Comparison of ENCODE assay signal across 19 cellular contexts in the genomic region with DNA sequence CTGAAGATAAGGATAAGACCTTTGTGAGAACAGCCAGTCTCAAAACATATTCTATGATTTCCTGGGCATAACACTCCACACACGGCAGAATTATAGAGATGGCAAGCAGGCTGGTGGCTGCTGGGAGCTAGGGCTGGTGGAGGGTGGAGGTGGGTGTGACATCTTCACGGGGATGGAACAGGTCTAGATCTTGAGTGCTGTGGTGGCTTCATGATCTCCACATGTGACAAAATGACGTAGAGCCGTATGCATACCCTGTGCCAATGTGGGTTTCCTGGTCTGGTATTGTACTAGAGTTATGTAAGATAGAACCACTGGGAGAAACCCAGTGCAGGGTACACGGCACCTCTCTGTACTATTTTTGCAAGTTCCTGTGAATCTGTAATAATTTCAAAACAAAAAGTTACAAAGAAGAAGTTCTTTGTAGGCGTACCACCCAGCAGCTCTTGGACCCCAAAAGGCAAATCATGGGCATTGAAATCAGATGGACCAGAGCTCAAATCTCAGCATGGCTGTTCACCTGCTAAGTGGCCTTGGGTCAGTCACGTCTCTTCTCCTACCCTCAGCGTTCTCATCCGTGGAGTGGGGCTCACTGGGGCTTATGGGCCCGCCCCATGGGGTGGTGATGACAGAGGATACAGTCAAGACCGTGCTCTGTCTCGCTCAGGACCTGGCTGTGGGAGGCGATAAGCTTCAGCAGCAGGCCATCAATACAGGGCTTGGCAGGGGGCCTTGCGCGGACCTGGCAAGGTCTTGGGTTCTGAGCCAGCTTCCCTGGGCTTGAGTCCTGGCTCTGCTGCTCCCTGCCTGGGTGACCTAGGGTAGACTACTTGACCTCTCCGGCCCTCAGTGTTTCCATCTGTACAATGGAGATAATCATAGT.
DNase-seq lines count a peak whose midpoint lies in the region; ATAC-seq and TF ChIP-seq lines count a peak whose summit lies in the region.
"Had no signal": no experiment of that assay in that cellular context is flagged by ENCODE, and none has a peak within 500 bp of the region (broad histone marks: within the 10 kb centered on the region; RNA-seq: fewer than 3 reads in every experiment).

No MANE protein-coding gene starts in this region.

- no peak overlapping the region for H3K27ac Mint-ChIP-seq in effector memory CD8-positive, alpha-beta T cell
- H3K27ac Mint-ChIP-seq in activated CD4-positive, alpha-beta T cell treated with anti-CD3 and anti-CD28 coated beads, Interleukin-2, amount 10 ng/mL, durations not matched to agents 24 days and 14 days: no peak overlapping the region
- H3K27ac Mint-ChIP-seq: activated naive CD4-positive, alpha-beta T cell treated with anti-CD3 and anti-CD28 coated beads, Interleukin-2, amount 10 ng/mL, durations not matched to agents 7 days and 5 days had no signal

- peak; percentile 16 for DNase-seq in activated CD4-positive, CD25-positive, alpha-beta regulatory T cell treated with anti-CD3 and anti-CD28 coated beads, Interleukin-2, amount 50 U/mL, for 72 hours
- DNase-seq in effector memory CD8-positive, alpha-beta T cell: no peak
- DNase-seq in osteoblast (ENCODE audit: insufficient read length, low spot score, missing footprints): peak; percentile 60
- peak; percentile 35 for DNase-seq in upper lobe of right lung
- no peak for DNase-seq in activated CD4-positive, alpha-beta T cell treated with anti-CD3 and anti-CD28 coated beads, Interleukin-2, amount 10 ng/mL, durations not matched to agents 24 days and 14 days
- no peak for DNase-seq in mesendoderm
- DNase-seq: activated naive CD4-positive, alpha-beta T cell treated with anti-CD3 and anti-CD28 coated beads, Interleukin-2, amount 10 ng/mL, durations not matched to agents 7 days and 5 days; activated T-cell treated with anti-CD3 and anti-CD28 coated beads for 4 hours; foreskin fibroblast; hypothalamus; NCI-H82; SJCRH30; stimulated activated CD4-positive, alpha-beta T cell treated with anti-CD3 and anti-CD28 coated beads, Interleukin-1b, Interleukin-23, amount 100 ng/mL, for 48 hours had no signal

- intact Hi-C loops in upper lobe of right lung (cut with DNase I): no loop called here
- intact Hi-C loops in activated CD4-positive, alpha-beta T cell treated with anti-CD3 and anti-CD28 coated beads, Interleukin-2, amount 10 ng/mL, durations not matched to agents 24 days and 14 days (cut with micrococcal nuclease): no loop called here

- peaks cover 5 to 8% of the 10 kb centered on the region in 2 donors for H3K4me1 Mint-ChIP-seq in effector memory CD8-positive, alpha-beta T cell (ENCODE audit: low read depth in 2 of 2)
- no peaks in the 10 kb centered on the region for H3K4me1 Mint-ChIP-seq in activated CD4-positive, alpha-beta T cell treated with anti-CD3 and anti-CD28 coated beads, Interleukin-2, amount 10 ng/mL, durations not matched to agents 24 days and 14 days
- H3K4me1 Mint-ChIP-seq: activated naive CD4-positive, alpha-beta T cell treated with anti-CD3 and anti-CD28 coated beads, Interleukin-2, amount 10 ng/mL, durations not matched to agents 7 days and 5 days had no signal

- no peak overlapping the region for H3K23ac ChIP-seq in mesendoderm (ENCODE audit: low read length)

- no peak for TF ChIP-seq CTCF in osteoblast (IDR thresholded peaks at IDR 0.05; ENCODE audit: extremely low read depth, low read depth, low read length)
- no peak for TF ChIP-seq CTCF in upper lobe of right lung (IDR thresholded peaks at IDR 0.05)

- H2BK15ac ChIP-seq in mesendoderm (replicated peaks; ENCODE audit: low read depth): no peak overlapping the region

- H3K4me2 ChIP-seq in osteoblast (ENCODE audit: insufficient read depth, low read length) (no peak overlapping the region), mesendoderm (ENCODE audit: low read length) (no peak overlapping the region)

- no peak for ATAC-seq in activated CD4-positive, CD25-positive, alpha-beta regulatory T cell treated with anti-CD3 and anti-CD28 coated beads, Interleukin-2, amount 50 U/mL, for 24 hours
- peak; percentile 33 for ATAC-seq in effector memory CD8-positive, alpha-beta T cell (replicated peaks)
- no peak for ATAC-seq in upper lobe of right lung
- no peak for ATAC-seq in GM21390 (IDR thresholded peaks at IDR 0.05; ENCODE audit: unreplicated experiment)
- ATAC-seq: HCT116, right lobe of liver had no signal

- H3K9me3 ChIP-seq in osteoblast (ENCODE audit: low read depth, low read length) (peaks cover 3% of the 10 kb centered on the region), upper lobe of right lung (no peaks in the 10 kb centered on the region)
- H3K9me3 ChIP-seq: ascending aorta, neutrophil, right lobe of liver, SJCRH30 had no signal

- no peak overlapping the region for H4K8ac ChIP-seq in mesendoderm (ENCODE audit: low read depth, low read length)

- H3K79me2 ChIP-seq in osteoblast (ENCODE audit: insufficient read depth, low read length) (no peaks in the 10 kb centered on the region), mesendoderm (ENCODE audit: control insufficient read depth, insufficient read depth, low read length) (no peaks in the 10 kb centered on the region)

- no peaks in the 10 kb centered on the region for H3K79me1 ChIP-seq in mesendoderm (ENCODE audit: low read length)

- H3K56ac ChIP-seq in mesendoderm (ENCODE audit: low read length): no peak overlapping the region

- H3K36me3 ChIP-seq in osteoblast (ENCODE audit: insufficient read depth, low read length) (no peaks in the 10 kb centered on the region), upper lobe of right lung (no peaks in the 10 kb centered on the region), mesendoderm (ENCODE audit: control insufficient read depth, insufficient read depth, low read length) (no peaks in the 10 kb centered on the region)
- H3K36me3 ChIP-seq: ascending aorta, neutrophil, right lobe of liver, SJCRH30 had no signal

- H3K4ac ChIP-seq in mesendoderm (ENCODE audit: low read depth, low read length): no peak overlapping the region

- no peak overlapping the region for H2BK120ac ChIP-seq in mesendoderm (ENCODE audit: low read depth, low read length)

- no peak overlapping the region for H3K9ac ChIP-seq in mesendoderm (ENCODE audit: low read length)

- H2AK5ac ChIP-seq in mesendoderm (ENCODE audit: low read length): no peak overlapping the region

- peaks cover 63 to 90% of the 10 kb centered on the region in 2 donors for H3K27me3 Mint-ChIP-seq in effector memory CD8-positive, alpha-beta T cell
- peaks cover 25% of the 10 kb centered on the region for H3K27me3 Mint-ChIP-seq in activated CD4-positive, alpha-beta T cell treated with anti-CD3 and anti-CD28 coated beads, Interleukin-2, amount 10 ng/mL, durations not matched to agents 24 days and 14 days

- no peak overlapping the region for H3K4me3 Mint-ChIP-seq in effector memory CD8-positive, alpha-beta T cell
- no peak overlapping the region for H3K4me3 Mint-ChIP-seq in activated CD4-positive, alpha-beta T cell treated with anti-CD3 and anti-CD28 coated beads, Interleukin-2, amount 10 ng/mL, durations not matched to agents 24 days and 14 days
- H3K4me3 Mint-ChIP-seq: activated naive CD4-positive, alpha-beta T cell treated with anti-CD3 and anti-CD28 coated beads, Interleukin-2, amount 10 ng/mL, durations not matched to agents 7 days and 5 days had no signal

- no peak overlapping the region for H2AFZ ChIP-seq in osteoblast (ENCODE audit: low read length)

- H3K4me1 ChIP-seq in osteoblast (ENCODE audit: insufficient read depth, low read length): no peaks in the 10 kb centered on the region
- H3K4me1 ChIP-seq in upper lobe of right lung: no peaks in the 10 kb centered on the region
- peaks cover 8% of the 10 kb centered on the region for H3K4me1 ChIP-seq in mesendoderm (ENCODE audit: control insufficient read depth, low read depth, low read length)
- H3K4me1 ChIP-seq: ascending aorta, right lobe of liver, SJCRH30 had no signal

- H3K4me3 ChIP-seq in osteoblast (ENCODE audit: insufficient read depth, low read length): no peak overlapping the region
- no peak overlapping the region for H3K4me3 ChIP-seq in upper lobe of right lung
- no peak overlapping the region for H3K4me3 ChIP-seq in mesendoderm (ENCODE audit: low read length)
- H3K4me3 ChIP-seq: ascending aorta, right lobe of liver, SJCRH30 had no signal

- WGBS in mesendoderm (ENCODE audit: extremely low coverage, insufficient coverage, low lambda C conversion rate): no CpG with 5 or more reads among the region's 16 CpGs

- no peak overlapping the region for H3K18ac ChIP-seq in mesendoderm (ENCODE audit: low read length)

- no peak overlapping the region for H3K27ac ChIP-seq in osteoblast (ENCODE audit: low read depth, low read length)
- H3K27ac ChIP-seq in upper lobe of right lung: no peak overlapping the region
- H3K27ac ChIP-seq in mesendoderm (ENCODE audit: low read depth, low read length): no peak overlapping the region
- H3K27ac ChIP-seq: ascending aorta, neutrophil, right lobe of liver, SJCRH30 had no signal

- no peaks in the 10 kb centered on the region for H3K9me3 Mint-ChIP-seq in effector memory CD8-positive, alpha-beta T cell
- H3K9me3 Mint-ChIP-seq in activated CD4-positive, alpha-beta T cell treated with anti-CD3 and anti-CD28 coated beads, Interleukin-2, amount 10 ng/mL, durations not matched to agents 24 days and 14 days: no peaks in the 10 kb centered on the region
- H3K9me3 Mint-ChIP-seq: activated naive CD4-positive, alpha-beta T cell treated with anti-CD3 and anti-CD28 coated beads, Interleukin-2, amount 10 ng/mL, durations not matched to agents 7 days and 5 days had no signal

- H3K27me3 ChIP-seq in osteoblast (ENCODE audit: insufficient read depth, low read length) (peaks cover 69% of the 10 kb centered on the region), upper lobe of right lung (peaks cover 82% of the 10 kb centered on the region), mesendoderm (ENCODE audit: insufficient read depth, low read length, poor library complexity) (no peaks in the 10 kb centered on the region)
- H3K27me3 ChIP-seq: right lobe of liver had no signal

- no peak overlapping the region for H2BK5ac ChIP-seq in mesendoderm (ENCODE audit: low read length)

- no peaks in the 10 kb centered on the region for H4K20me1 ChIP-seq in osteoblast (ENCODE audit: insufficient read depth, low read length)

- no peak overlapping the region for H4K5ac ChIP-seq in mesendoderm (ENCODE audit: low read length)

- H3K36me3 Mint-ChIP-seq in effector memory CD8-positive, alpha-beta T cell (ENCODE audit: insufficient read depth): peaks cover 3% of the 10 kb centered on the region
- no peaks in the 10 kb centered on the region for H3K36me3 Mint-ChIP-seq in activated CD4-positive, alpha-beta T cell treated with anti-CD3 and anti-CD28 coated beads, Interleukin-2, amount 10 ng/mL, durations not matched to agents 24 days and 14 days (ENCODE audit: low read depth)
- H3K36me3 Mint-ChIP-seq: activated naive CD4-positive, alpha-beta T cell treated with anti-CD3 and anti-CD28 coated beads, Interleukin-2, amount 10 ng/mL, durations not matched to agents 7 days and 5 days had no signal

Comparison
In these comparisons a context has a peak if more than half of its experiments do, and no peak if none do; other contexts are left out.
1. DNase-seq: peak in activated CD4-positive, CD25-positive, alpha-beta regulatory T cell treated with anti-CD3 and anti-CD28 coated beads, Interleukin-2, amount 50 U/mL, for 72 hours (single experiment), osteoblast (single experiment) and upper lobe of right lung (single experiment); none in effector memory CD8-positive, alpha-beta T cell (0 of 3), activated CD4-positive, alpha-beta T cell treated with anti-CD3 and anti-CD28 coated beads, Interleukin-2, amount 10 ng/mL, durations not matched to agents 24 days and 14 days (single experiment) and mesendoderm (single experiment).